In the genomic region with DNA sequence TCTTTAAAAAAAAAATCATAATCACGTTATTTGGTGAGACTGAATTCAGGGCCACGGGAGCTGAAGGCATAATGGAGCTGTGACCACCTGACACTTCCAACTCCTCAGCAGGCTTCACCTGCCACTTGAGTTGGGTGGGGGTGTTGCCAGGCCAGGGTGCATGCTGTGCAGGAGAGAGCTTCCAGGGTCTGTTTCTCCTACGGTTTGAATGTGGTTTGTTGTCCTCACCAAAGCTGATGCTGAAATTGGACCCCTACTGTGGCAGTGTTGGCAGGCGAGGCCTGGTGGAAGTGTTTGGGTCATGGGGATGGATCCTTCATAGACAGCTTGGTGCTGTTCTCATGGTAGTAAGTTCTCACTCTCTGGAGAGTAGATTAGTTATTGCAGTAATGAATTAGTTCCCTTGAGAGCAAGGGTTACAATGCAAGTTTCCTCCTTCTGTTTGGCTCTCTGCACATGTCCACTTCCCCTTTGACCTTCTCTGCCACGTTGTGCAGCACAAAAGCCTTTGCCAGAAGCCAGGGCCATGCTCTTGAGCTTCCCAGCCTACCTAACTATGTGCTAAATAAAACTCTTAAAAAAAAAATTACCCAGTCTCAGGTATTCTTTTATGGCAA, we compare ENCODE assay signal across 26 cellular contexts. TPM values are rescaled to one million over a fixed set of nuclear protein-coding genes. Genes with fewer than 3 reads are reported as not detected.
DNase-seq lines count a peak whose midpoint lies in the region; ATAC-seq, FAIRE-seq and TF ChIP-seq lines count a peak whose summit lies in the region.
"Had no signal": no experiment of that assay in that cellular context is flagged by ENCODE, and none has a peak within 500 bp of the region (broad histone marks: within the 10 kb centered on the region; RNA-seq: fewer than 3 reads in every experiment).

No MANE protein-coding gene starts in this region.

- H3K9ac ChIP-seq in HepG2 (ENCODE audit: insufficient read depth, low read depth, low read length) (no peak overlapping the region), SK-N-SH (no peak overlapping the region)
- H3K9ac ChIP-seq: GM23248 had no signal

- in situ Hi-C loops in HepG2 (cut with HindIII; ENCODE audit: extremely low pct_ligation_motif_present, low pct_unique_long_range_greater_than_20kb) = no loop called here

- no peaks in the 10 kb centered on the region for H3K36me3 ChIP-seq in HepG2 (replicated peaks in 1 of 2; ENCODE audit: control insufficient read depth in 1 of 2, insufficient read depth in 2 of 2, low read length in 2 of 2)
- H3K36me3 ChIP-seq in SK-N-SH (replicated peaks in 1 of 2; ENCODE audit: control insufficient read depth in 1 of 2, insufficient read depth in 2 of 2, low read length in 1 of 2) = no peaks in the 10 kb centered on the region
- H3K36me3 ChIP-seq: MG63, SJCRH30 had no signal

- FAIRE-seq in HepG2 (lab: Jason Lieb, UNC) = no peak
- FAIRE-seq: GM12892 had no signal

- H3K9me3 Mint-ChIP-seq in activated CD8-positive, alpha-beta memory T cell treated with anti-CD3 and anti-CD28 coated beads, Interleukin-2, amount 10 ng/mL, durations not matched to agents 7 days and 5 days (ENCODE audit: low read depth) = no peaks in the 10 kb centered on the region
- H3K9me3 Mint-ChIP-seq: CD8-positive, alpha-beta memory T cell; H9 had no signal

- CTCF ChIA-PET in activated CD8-positive, alpha-beta memory T cell treated with anti-CD3 and anti-CD28 coated beads, Interleukin-2, amount 10 ng/mL, durations not matched to agents 7 days and 5 days (lab: Charles Lee) = interaction anchor here (2.5 kb wide), 1 partner anchor 157 kb away, joined by 7 read pairs; no protein-coding TSS in a partner anchor
- CTCF ChIA-PET in HepG2 (lab: Yijun Ruan, JAX; ENCODE audit: low intra/inter-chr PET ratio, low total read pairs) (no interaction called here), SK-N-SH (lab: Yijun Ruan, JAX) (interaction anchor here (1.9 kb wide), 1 partner anchor 8 kb away, joined by 4 read pairs; no protein-coding TSS in a partner anchor)

- H3F3A ChIP-seq in SK-N-SH (replicated peaks; ENCODE audit: insufficient read depth) = no peaks in the 10 kb centered on the region

- H2AFZ ChIP-seq in HepG2 (ENCODE audit: low read length) (no peak overlapping the region), SK-N-SH (ENCODE audit: low read depth) (no peak overlapping the region)
- H2AFZ ChIP-seq: GM23248, PC-9 had no signal

- no peak overlapping the region for H3K27ac Mint-ChIP-seq in activated CD8-positive, alpha-beta memory T cell treated with anti-CD3 and anti-CD28 coated beads, Interleukin-2, amount 10 ng/mL, durations not matched to agents 7 days and 5 days
- H3K27ac Mint-ChIP-seq: B cell had no signal

- no peak overlapping the region for H3K4me2 ChIP-seq in HepG2 (ENCODE audit: low read depth, low read length)
- H3K4me2 ChIP-seq in SK-N-SH = no peak overlapping the region
- H3K4me2 ChIP-seq: PC-9 had no signal

- TF ChIP-seq EP300 in HepG2 (IDR thresholded peaks at IDR 0.05; ENCODE audit: low read depth in 2 of 2, low read length in 2 of 2) (no peak), HepG2 (CRISPR knock-in tag; IDR thresholded peaks at IDR 0.05; ENCODE audit: borderline replicate concordance) (no peak), SK-N-SH (IDR thresholded peaks at IDR 0.05; ENCODE audit: borderline replicate concordance in 1 of 2, low read depth in 1 of 2, low read length in 1 of 2) (no peak)

- no peak for TF ChIP-seq POLR2A in HepG2 (IDR thresholded peaks at IDR 0.05; ENCODE audit: insufficient read depth in 1 of 2, low read depth in 2 of 2, low read length in 2 of 2)

- H3K27ac ChIP-seq in HepG2 (ENCODE audit: extremely low read length, insufficient read depth, low read length) (no peak overlapping the region), SK-N-SH (ENCODE audit: low read depth in 2 of 2, low read length in 1 of 2) (no peak overlapping the region)
- H3K27ac ChIP-seq: C4-2B, GM23248, PC-9, SJCRH30 had no signal

- peaks cover 2 to 22% of the 10 kb centered on the region in 2 experiments; a peak in 2 of 5 replicates for H3K27me3 ChIP-seq in HepG2 (ENCODE audit: control insufficient read depth in 1 of 2, insufficient read depth in 2 of 2, low read length in 2 of 2)
- H3K27me3 ChIP-seq in SK-N-SH (ENCODE audit: insufficient read depth) = no peaks in the 10 kb centered on the region
- H3K27me3 ChIP-seq: MG63, SJCRH30 had no signal

- WGBS in HepG2 (ENCODE audit: low lambda C conversion rate) = 30% methylated on average over 5 of the region's 5 CpGs
- 72% methylated on average over 5 of the region's 5 CpGs for WGBS in SK-N-SH (ENCODE audit: low lambda C conversion rate)

- H4K20me1 ChIP-seq in HepG2 (ENCODE audit: insufficient read depth, low read length) (no peaks in the 10 kb centered on the region), SK-N-SH (ENCODE audit: insufficient read depth) (no peaks in the 10 kb centered on the region)

- H3K9me3 ChIP-seq in HepG2 (ENCODE audit: low read length) (no peaks in the 10 kb centered on the region), SK-N-SH (no peaks in the 10 kb centered on the region)
- H3K9me3 ChIP-seq: MG63, SJCRH30 had no signal

- no peak for ATAC-seq in activated CD8-positive, alpha-beta memory T cell treated with anti-CD3 and anti-CD28 coated beads, Interleukin-2, amount 10 ng/mL, durations not matched to agents 7 days and 5 days
- ATAC-seq in HepG2 (no peak), HG02763 (IDR thresholded peaks at IDR 0.05; ENCODE audit: unreplicated experiment) (no peak), HG03159 (IDR thresholded peaks at IDR 0.05; ENCODE audit: unreplicated experiment) (no peak)
- ATAC-seq: Right ventricle myocardium inferior had no signal

- H3K79me2 ChIP-seq in HepG2 (ENCODE audit: insufficient read depth, low read length) = no peaks in the 10 kb centered on the region
- H3K79me2 ChIP-seq in SK-N-SH (ENCODE audit: insufficient read depth) = no peaks in the 10 kb centered on the region

- TF ChIP-seq RAD21 in HepG2 (CRISPR knock-in tag; IDR thresholded peaks at IDR 0.05) (no peak), SK-N-SH (IDR thresholded peaks at IDR 0.05; ENCODE audit: low read length) (no peak)

- POLR2A ChIA-PET in HepG2 (lab: Yijun Ruan, JAX) (no interaction called here), SK-N-SH (lab: Yijun Ruan, JAX) (no interaction called here)

- no peaks in the 10 kb centered on the region for H3K9me2 ChIP-seq in SK-N-SH

- intact Hi-C loops in HepG2 (cut with micrococcal nuclease; ENCODE audit: unreplicated experiment) = no loop called here

- BruUV-seq in HepG2 (replicated peaks; lab: Mats Ljungman, UMichigan) = no TSS peak

- H3K27me3 Mint-ChIP-seq in activated CD8-positive, alpha-beta memory T cell treated with anti-CD3 and anti-CD28 coated beads, Interleukin-2, amount 10 ng/mL, durations not matched to agents 7 days and 5 days = no peaks in the 10 kb centered on the region
- H3K27me3 Mint-ChIP-seq: B cell; CD8-positive, alpha-beta memory T cell had no signal

- no peak for TF ChIP-seq CTCF in HepG2 (CRISPR knock-in tag; IDR thresholded peaks at IDR 0.05)
- no peak for TF ChIP-seq CTCF in SK-N-SH (IDR thresholded peaks at IDR 0.05)

- no peak overlapping the region for H3K4me3 Mint-ChIP-seq in activated CD8-positive, alpha-beta memory T cell treated with anti-CD3 and anti-CD28 coated beads, Interleukin-2, amount 10 ng/mL, durations not matched to agents 7 days and 5 days
- H3K4me3 Mint-ChIP-seq: B cell; CD8-positive, alpha-beta memory T cell; H9 had no signal

- peaks cover 6% of the 10 kb centered on the region for H3K4me1 Mint-ChIP-seq in activated CD8-positive, alpha-beta memory T cell treated with anti-CD3 and anti-CD28 coated beads, Interleukin-2, amount 10 ng/mL, durations not matched to agents 7 days and 5 days
- H3K4me1 Mint-ChIP-seq: B cell, H9 had no signal

- H3K4me1 ChIP-seq in HepG2 (ENCODE audit: insufficient read depth, low read length) (no peaks in the 10 kb centered on the region), SK-N-SH (ENCODE audit: control insufficient read depth in 1 of 2, insufficient read depth in 2 of 2, low read depth in 1 of 2, low read length in 1 of 2) (no peaks in the 10 kb centered on the region)
- H3K4me1 ChIP-seq: SJCRH30 had no signal

- no peaks in the 10 kb centered on the region for H3K36me3 Mint-ChIP-seq in activated CD8-positive, alpha-beta memory T cell treated with anti-CD3 and anti-CD28 coated beads, Interleukin-2, amount 10 ng/mL, durations not matched to agents 7 days and 5 days
- H3K36me3 Mint-ChIP-seq: CD8-positive, alpha-beta memory T cell had no signal

- H3K4me3 ChIP-seq in HepG2 (replicated peaks in 1 of 3; ENCODE audit: insufficient read depth in 1 of 3, low read depth in 2 of 3, low read length in 3 of 3) (no peak overlapping the region), SK-N-SH (ENCODE audit: low read depth in 2 of 2, low read length in 1 of 2) (no peak overlapping the region)
- H3K4me3 ChIP-seq: GM23248, MG63, PC-9, SJCRH30 had no signal

- peak; percentile 8 for DNase-seq in activated CD8-positive, alpha-beta memory T cell treated with anti-CD3 and anti-CD28 coated beads, Interleukin-2, amount 10 ng/mL, durations not matched to agents 7 days and 5 days
- DNase-seq in activated CD8-positive, alpha-beta memory T cell treated with anti-CD3 and anti-CD28 coated beads, Interleukin-2, amount 50 U/mL, for 48 hours = no peak
- DNase-seq in NCI-H2107 treated with DMSO at 0.1 percent for 48 hours (lab: John Stamatoyannopoulos, UW; ENCODE audit: unreplicated experiment) (peak; percentile 37), HepG2 (ENCODE audit: low spot score) (no peak), SK-N-SH (no peak)
- DNase-seq: CD8-positive, alpha-beta memory T cell; DMS79 treated with DMSO at 0.1 percent for 48 hours; GF-D8; GM23248; H9; IMR-90; KG1; MG63; NCI-H1092 treated with DMSO at 0.1 percent for 48 hours; NCI-H1436; NCI-H2029; NCI-H2227 treated with DMSO at 0.1 percent for 48 hours; NCI-H526 treated with DMSO at 0.1 percent for 48 hours; PC-9; SJCRH30 had no signal

RNA-seq across cellular contexts. Expression of a gene that starts 38.2 kb away (rescaled TPM):
- 100 to 1,000 TPM; 210 to 249 TPM for total RNA-seq in activated CD8-positive, alpha-beta memory T cell treated with anti-CD3 and anti-CD28 coated beads, Interleukin-2, amount 10 ng/mL, durations not matched to agents 7 days and 5 days
- 0.11 and 0.36 TPM in 2 replicates for total RNA-seq in HepG2 (2016; rRNA removed; fragmentation: Illumina TruSeq; extraction: Trizol)
- not detected in 2 replicates for total RNA-seq in HepG2 (2016; cell fraction: cytosol; rRNA removed; fragmentation: Illumina TruSeq; extraction: Trizol; ENCODE audit: low read depth)
- 0.55 and 0.63 TPM in 2 replicates for total RNA-seq in HepG2 (2016; cell fraction: insoluble cytoplasmic fraction; rRNA removed; fragmentation: Illumina TruSeq; extraction: Trizol)
- 0.77 TPM in 1 of 2 replicates, not detected in the other for total RNA-seq in HepG2 (2016; cell fraction: membrane; rRNA removed; fragmentation: Illumina TruSeq; extraction: Trizol)
- total RNA-seq in HepG2 (2016; cell fraction: nucleus; rRNA removed; fragmentation: Illumina TruSeq; extraction: Trizol) = 0.44 and 1.2 TPM in 2 replicates
- 0.04 and 0.05 TPM in 2 replicates for polyA plus RNA-seq in HepG2 (2011; rRNA removed)
- polyA plus RNA-seq in HepG2 (2011; cell fraction: cytosol; rRNA removed) = 0.03 and 0.08 TPM in 2 replicates
- polyA plus RNA-seq in HepG2 (2011; cell fraction: nucleus; rRNA removed) = 1.3 and 2.2 TPM in 2 replicates
- polyA plus RNA-seq in HepG2 (2012) = 0.04 TPM in 1 of 2 replicates, not detected in the other
- 0.16 TPM in 1 of 2 replicates, not detected in the other for polyA plus RNA-seq in HepG2 (2016; cell fraction: cytosol; fragmentation: Illumina TruSeq; extraction: Trizol; ENCODE audit: low read depth)
- polyA plus RNA-seq in HepG2 (2016; cell fraction: insoluble cytoplasmic fraction; fragmentation: Illumina TruSeq; extraction: Trizol; ENCODE audit: low read depth) = 0.09 and 0.17 TPM in 2 replicates
- not detected in 2 replicates for polyA plus RNA-seq in HepG2 (2016; cell fraction: membrane; fragmentation: Illumina TruSeq; extraction: Trizol; ENCODE audit: low read depth)
- polyA plus RNA-seq in HepG2 (2016; cell fraction: nucleus; fragmentation: Illumina TruSeq; extraction: Trizol; ENCODE audit: insufficient read depth, low read depth) = 0.07 and 0.21 TPM in 2 replicates
- 0.52 and 22.4 TPM in 2 replicates for polyA minus RNA-seq in HepG2 (2011; rRNA and poly(A)+ RNA removed; ENCODE audit: low replicate concordance)
- polyA minus RNA-seq in HepG2 (2011; cell fraction: cytosol; rRNA and poly(A)+ RNA removed) = not detected in 2 replicates
- 1.2 and 1.3 TPM in 2 replicates for polyA minus RNA-seq in HepG2 (2011; cell fraction: nucleus; rRNA and poly(A)+ RNA removed)
- 12.3 and 12.5 TPM in 2 replicates for polyA plus RNA-seq in SK-N-SH (2012; rRNA removed)
- polyA plus RNA-seq in SK-N-SH (2012; cell fraction: cytosol; rRNA removed) = 6.8 and 7.0 TPM in 2 replicates
- 23.4 and 77.4 TPM in 2 replicates for polyA plus RNA-seq in SK-N-SH (2012; cell fraction: nucleus; rRNA removed)

Comparison
In these comparisons a context has a peak if more than half of its experiments do, and no peak if none do; other contexts are left out.
1. DNase-seq: peak in activated CD8-positive, alpha-beta memory T cell treated with anti-CD3 and anti-CD28 coated beads, Interleukin-2, amount 10 ng/mL, durations not matched to agents 7 days and 5 days (single experiment) and NCI-H2107 treated with DMSO at 0.1 percent for 48 hours (single experiment); none in activated CD8-positive, alpha-beta memory T cell treated with anti-CD3 and anti-CD28 coated beads, Interleukin-2, amount 50 U/mL, for 48 hours (single experiment), HepG2 (single experiment) and SK-N-SH (single experiment).
2. RNA of a gene that starts 38.2 kb away (total RNA-seq): 210 to 249 TPM in activated CD8-positive, alpha-beta memory T cell treated with anti-CD3 and anti-CD28 coated beads, Interleukin-2, amount 10 ng/mL, durations not matched to agents 7 days and 5 days; 0.11 to 1.2 TPM in HepG2; every median in the first group is over 10 times any median in the second.